8 cellular contexts compared by ENCODE assay signal in the genomic region with DNA sequence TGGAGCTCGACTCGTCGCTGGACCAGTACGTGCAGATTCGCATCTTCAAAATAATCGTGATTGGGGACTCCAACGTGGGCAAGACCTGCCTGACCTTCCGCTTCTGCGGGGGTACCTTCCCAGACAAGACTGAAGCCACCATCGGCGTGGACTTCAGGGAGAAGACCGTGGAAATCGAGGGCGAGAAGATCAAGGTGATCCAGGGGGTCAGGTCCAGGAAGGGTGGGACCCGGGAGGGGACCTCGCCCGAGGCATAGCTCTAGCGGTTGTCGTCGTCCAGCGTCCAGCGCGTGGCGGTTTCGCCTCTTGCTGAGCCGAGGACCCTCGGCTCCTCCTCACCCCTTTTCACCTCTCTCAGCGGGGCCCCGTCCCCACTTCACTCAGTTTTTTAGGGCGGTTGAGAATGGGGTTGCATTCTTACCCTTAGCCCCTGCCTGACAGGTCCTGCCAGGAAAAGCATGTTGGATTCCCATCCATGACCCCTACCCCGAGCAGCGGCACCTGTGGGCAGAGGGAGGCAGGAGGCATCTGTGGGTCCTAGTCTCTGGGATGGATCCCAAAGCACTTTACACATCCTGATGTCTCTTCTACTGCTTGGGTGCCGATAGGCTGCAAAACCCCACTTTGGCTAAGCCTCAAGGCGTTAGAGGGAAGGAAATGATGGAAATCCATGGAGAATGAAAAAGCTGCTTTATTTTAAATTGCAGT. TPM values are rescaled to one million over a fixed set of nuclear protein-coding genes. Genes with fewer than 3 reads are reported as not detected.
DNase-seq lines count a peak whose midpoint lies in the region; ATAC-seq and TF ChIP-seq lines count a peak whose summit lies in the region.

No MANE protein-coding gene starts in this region.

- H3K36me3 ChIP-seq in cardiac muscle cell (no peaks in the 10 kb centered on the region), upper lobe of left lung (no peaks in the 10 kb centered on the region)

- TF ChIP-seq EP300 in upper lobe of left lung (IDR thresholded peaks at IDR 0.05): no peak

- H3K27ac Mint-ChIP-seq in memory B cell: peak overlapping the region; percentile 79

- intact Hi-C loops in left ventricle myocardium superior (cut with micrococcal nuclease): no loop called here

- H3K4me3 Mint-ChIP-seq in memory B cell: peak overlapping the region; percentile 88

- no peaks in the 10 kb centered on the region for H3K27me3 ChIP-seq in cardiac muscle cell
- no peaks in the 10 kb centered on the region for H3K27me3 ChIP-seq in upper lobe of left lung

- H3K9me3 Mint-ChIP-seq in memory B cell: no peaks in the 10 kb centered on the region

- peaks cover 8% of the 10 kb centered on the region for H3K4me1 ChIP-seq in cardiac muscle cell (ENCODE audit: low read depth)
- peaks cover 3 to 15% (median 7%) of the 10 kb centered on the region in 4 donors for H3K4me1 ChIP-seq in upper lobe of left lung

- H3K9me3 ChIP-seq in cardiac muscle cell (ENCODE audit: low read depth): no peaks in the 10 kb centered on the region
- no peaks in the 10 kb centered on the region for H3K9me3 ChIP-seq in upper lobe of left lung

- DNase-seq in cardiac muscle cell (ENCODE audit: low read depth in 1 of 2, low spot score in 1 of 2) (no peak), left ventricle myocardium superior (no peak), astrocyte of the cerebellum (ENCODE audit: low read depth) (no peak), memory B cell (ENCODE audit: low spot score in 2 of 2) (no peak), upper lobe of left lung (peak in 1 of 2 donors; percentile 45)

- ATAC-seq in left ventricle myocardium superior (no peak), memory B cell (ENCODE audit: low read depth) (no peak), upper lobe of left lung (ENCODE audit: low FRiP score in 2 of 2) (no peak), HG02798 (IDR thresholded peaks at IDR 0.05; ENCODE audit: poor library complexity, unreplicated experiment) (no peak), HG03432 (IDR thresholded peaks at IDR 0.05; ENCODE audit: unreplicated experiment) (no peak), HG02938 (IDR thresholded peaks at IDR 0.05; ENCODE audit: unreplicated experiment) (no peak)

- H3K36me3 Mint-ChIP-seq in memory B cell: no peaks in the 10 kb centered on the region

- TF ChIP-seq CTCF in cardiac muscle cell (IDR thresholded peaks at IDR 0.05; ENCODE audit: low read depth, low read length) (no peak), astrocyte of the cerebellum (IDR thresholded peaks at IDR 0.05; ENCODE audit: low read depth, low read length, missing control alignments) (no peak), upper lobe of left lung (IDR thresholded peaks at IDR 0.05) (no peak)

- H3K27ac ChIP-seq in cardiac muscle cell: no peak overlapping the region
- H3K27ac ChIP-seq in upper lobe of left lung: peak overlapping the region in 3 of 4 donors; percentile 39 to 79 (median 59)

- H3K27me3 Mint-ChIP-seq in memory B cell: no peaks in the 10 kb centered on the region

- no peak for TF ChIP-seq POLR2A in upper lobe of left lung (IDR thresholded peaks at IDR 0.05)

- H3K4me3 ChIP-seq in cardiac muscle cell (peak overlapping the region; percentile 35), astrocyte of the cerebellum (ENCODE audit: low read depth, low read length) (peak overlapping the region; percentile 43), upper lobe of left lung (peak overlapping the region; percentile 1 to 54 (median 50))

- in situ Hi-C loops in astrocyte of the cerebellum (cut with HindIII; ENCODE audit: low sequenced_read_pairs): no loop called here

- peaks cover 42% of the 10 kb centered on the region for H3K4me1 Mint-ChIP-seq in memory B cell

- WGBS in upper lobe of left lung, 2 donors: 48 to 62% methylated on average over 6 to 31 of the region's 34 CpGs

RNA-seq across cellular contexts. Expression of gene RAB33A, which starts 0.5 kb away (rescaled TPM):
- total RNA-seq in cardiac muscle cell (2.8 and 8.9 TPM in 2 replicates), left ventricle myocardium superior (0.59 TPM), upper lobe of left lung (1 to 10 TPM in 1 of 6 donors, under 1 TPM in 3, not detected in 2; 0.29 to 1.1 (median 0.75) TPM)
- 1.9 and 7.2 TPM in 2 replicates for polyA plus RNA-seq in cardiac muscle cell

RNA-seq across cellular contexts. Expression of gene AIFM1, which starts 6.6 kb away (rescaled TPM):
- 53.6 and 69.0 TPM in 2 replicates for total RNA-seq in cardiac muscle cell
- 126 and 184 TPM in 2 replicates for polyA plus RNA-seq in cardiac muscle cell
- total RNA-seq in left ventricle myocardium superior: 134 TPM
- 10 to 100 TPM; 14.1 to 29.5 (median 21.9) TPM for total RNA-seq in upper lobe of left lung
